5 cellular contexts compared by ENCODE assay signal in the genomic region with DNA sequence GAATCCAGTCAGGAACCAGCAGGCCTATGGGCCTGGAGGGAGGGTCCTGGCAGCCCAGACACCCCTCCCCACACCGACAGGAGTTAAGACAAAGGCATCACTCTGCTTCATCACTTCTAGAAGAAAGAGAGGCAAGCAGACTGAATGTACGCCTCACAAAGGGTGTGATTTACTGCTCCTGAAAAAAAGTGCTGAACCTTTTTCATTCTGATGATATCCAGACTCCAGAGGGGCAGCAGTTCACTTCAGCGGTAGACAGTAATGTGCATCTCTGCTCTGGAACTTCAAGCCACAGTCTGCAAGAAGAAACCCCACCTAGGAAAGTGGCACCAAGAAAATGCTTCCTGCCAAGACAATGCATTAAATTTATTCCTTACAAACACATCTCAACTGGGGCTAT.
"Had no signal": no experiment of that assay in that cellular context is flagged by ENCODE, and none has a peak within 500 bp of the region (broad histone marks: within the 10 kb centered on the region; RNA-seq: fewer than 3 reads in every experiment).

No MANE protein-coding gene starts in this region.

- H2AFZ ChIP-seq: GM23338 had no signal

- H3K4me3 Mint-ChIP-seq: GM23338, H9, IgD-negative memory B cell had no signal

- H3K36me3 Mint-ChIP-seq: IgD-negative memory B cell had no signal

- H3K4me2 ChIP-seq: GM23338 had no signal

- ATAC-seq: GM23338 had no signal

- H3K27ac Mint-ChIP-seq: GM23338, H9, IgD-negative memory B cell had no signal

- H3K4me3 ChIP-seq: GM23338 had no signal

- H3K27me3 Mint-ChIP-seq: IgD-negative memory B cell had no signal

- DNase-seq: H9, HCEC 1CT, KBM-7 had no signal

- H3K9me3 Mint-ChIP-seq: GM23338, H9 had no signal

- H3K4me1 Mint-ChIP-seq: IgD-negative memory B cell had no signal
